Comparison of ENCODE assay signal across 8 cellular contexts in genomic region chr16:12896562-12896961, GRCh38. TPM values are rescaled to one million over a fixed set of nuclear protein-coding genes. Genes with fewer than 3 reads are reported as not detected.
DNase-seq lines count a peak whose midpoint lies in the region; ATAC-seq, FAIRE-seq and TF ChIP-seq lines count a peak whose summit lies in the region.

No MANE protein-coding gene starts in this region.

- TF ChIP-seq CTCF in bronchial epithelial cell (IDR thresholded peaks at IDR 0.05; ENCODE audit: insufficient read depth, low read length, severe bottlenecking) (no peak), progenitor cell of endocrine pancreas (IDR thresholded peaks at IDR 0.05; ENCODE audit: unreplicated experiment) (peak; percentile 62), ascending aorta (IDR thresholded peaks at IDR 0.05) (peak in 1 of 3 experiments; percentile 39)

- H3K9me3 Mint-ChIP-seq in progenitor cell of endocrine pancreas (ENCODE audit: low read depth), result no peaks in the 10 kb centered on the region

- ATAC-seq in HG02610 (IDR thresholded peaks at IDR 0.05; ENCODE audit: unreplicated experiment), result no peak

- H3K27me3 Mint-ChIP-seq in progenitor cell of endocrine pancreas, result peaks cover 57% of the 10 kb centered on the region

- no peak for FAIRE-seq in bronchial epithelial cell (lab: Jason Lieb, UNC)

- H3K4me3 Mint-ChIP-seq in progenitor cell of endocrine pancreas (ENCODE audit: low read depth), result no peak overlapping the region

- H3K4me1 ChIP-seq in ascending aorta, result no peaks in the 10 kb centered on the region

- H3K27ac ChIP-seq in ascending aorta, result no peak overlapping the region

- no peaks in the 10 kb centered on the region for H3K36me3 Mint-ChIP-seq in progenitor cell of endocrine pancreas (ENCODE audit: insufficient read depth)

- H3K36me3 ChIP-seq in bronchial epithelial cell (ENCODE audit: control insufficient read depth, insufficient read depth, low read length) (no peaks in the 10 kb centered on the region), ascending aorta (no peaks in the 10 kb centered on the region)

- peak; percentile 51 for DNase-seq in NCI-H1092 treated with DMSO at 0.1 percent for 48 hours (lab: John Stamatoyannopoulos, UW)
- DNase-seq in NCI-H1092 (lab: John Stamatoyannopoulos, UW), result no peak
- peak; percentile 18 for DNase-seq in NCI-H1694 treated with DMSO at 0.1 percent for 48 hours (lab: John Stamatoyannopoulos, UW)
- DNase-seq in bronchial epithelial cell (ENCODE audit: low read depth), result peak; percentile 10
- DNase-seq in progenitor cell of endocrine pancreas (ENCODE audit: low spot score, unreplicated experiment), result no peak
- DNase-seq in occipital lobe (lab: John Stamatoyannopoulos, UW), result no peak
- no peak for DNase-seq in ascending aorta (ENCODE audit: low spot score in 2 of 2)

- H3K4me3 ChIP-seq in bronchial epithelial cell (ENCODE audit: low read depth, low read length) (no peak overlapping the region), ascending aorta (no peak overlapping the region)

- H3K27ac Mint-ChIP-seq in progenitor cell of endocrine pancreas, result no peak overlapping the region

- peaks cover 8% of the 10 kb centered on the region for H3K4me1 Mint-ChIP-seq in progenitor cell of endocrine pancreas (ENCODE audit: low read depth)

- no peaks in the 10 kb centered on the region for H3K9me3 ChIP-seq in ascending aorta

- H3K27me3 ChIP-seq in bronchial epithelial cell (ENCODE audit: control insufficient read depth, insufficient read depth, low read length) (peaks cover 9% of the 10 kb centered on the region), ascending aorta (peaks cover 6% of the 10 kb centered on the region)

- intact Hi-C loops in ascending aorta (cut with DNase I), result no loop called here

RNA-seq across cellular contexts. Expression of gene SHISA9, which starts 4.8 kb away (rescaled TPM):
- total RNA-seq in bronchial epithelial cell, result under 0.01 TPM in 2 replicates
- 3.0 and 3.7 TPM in 2 replicates for total RNA-seq in progenitor cell of endocrine pancreas
- 14.7 TPM for total RNA-seq in occipital lobe
- total RNA-seq in ascending aorta, result 8.9 TPM

Comparison
In these comparisons a context has a peak if more than half of its experiments do, and no peak if none do; other contexts are left out.
1. DNase-seq: peak in NCI-H1092 treated with DMSO at 0.1 percent for 48 hours (single experiment), NCI-H1694 treated with DMSO at 0.1 percent for 48 hours (single experiment) and bronchial epithelial cell (single experiment); none in NCI-H1092 (single experiment), progenitor cell of endocrine pancreas (single experiment), occipital lobe (single experiment) and ascending aorta (0 of 2).